In genomic region chr3:162492446-162493081, GRCh38 we compare ENCODE assay signal across 16 cellular contexts.
A peak's percentile ranks its signal among the peaks of the same experiment; 100 is the strongest.
DNase-seq lines count a peak whose midpoint lies in the region; FAIRE-seq and TF ChIP-seq lines count a peak whose summit lies in the region.
"Had no signal": no experiment of that assay in that cellular context is flagged by ENCODE, and none has a peak within 500 bp of the region (broad histone marks: within the 10 kb centered on the region; RNA-seq: fewer than 3 reads in every experiment).

No MANE protein-coding gene starts in this region.

- no peaks in the 10 kb centered on the region for H3K9me3 ChIP-seq in astrocyte (ENCODE audit: insufficient read depth, low read depth, low read length)
- H3K9me3 ChIP-seq: BLaER1, pancreas had no signal

- H3K27ac ChIP-seq in astrocyte (ENCODE audit: low read depth, low read length) = peak overlapping the region; percentile 74
- H3K27ac ChIP-seq: BLaER1, pancreas, SJSA1 had no signal

- H3K9me3 Mint-ChIP-seq in HFFc6 (no peaks in the 10 kb centered on the region), astrocyte (ENCODE audit: unreplicated experiment) (peaks cover 3% of the 10 kb centered on the region)

- peak overlapping the region; percentile 55 for H3K4me3 Mint-ChIP-seq in HFFc6
- H3K4me3 Mint-ChIP-seq in astrocyte (ENCODE audit: unreplicated experiment) = no peak overlapping the region
- H3K4me3 Mint-ChIP-seq: activated CD8-positive, alpha-beta T cell treated with anti-CD3 and anti-CD28 coated beads, Interleukin-2, amount 10 ng/mL, durations not matched to agents 7 days and 5 days had no signal

- no peaks in the 10 kb centered on the region for H3K36me3 ChIP-seq in astrocyte (ENCODE audit: insufficient read depth, low read length)
- H3K36me3 ChIP-seq: BLaER1, pancreas, SJSA1 had no signal

- TF ChIP-seq CTCF in AG04449 (IDR thresholded peaks at IDR 0.05; ENCODE audit: insufficient read depth, low read length, missing control alignments) = no peak
- no peak for TF ChIP-seq CTCF in HFFc6 (IDR thresholded peaks at IDR 0.05)
- TF ChIP-seq CTCF in astrocyte (IDR thresholded peaks at IDR 0.05; ENCODE audit: insufficient read depth, low read depth, low read length) = no peak

- FAIRE-seq in astrocyte (lab: Jason Lieb, UNC) = peak; percentile 83
- FAIRE-seq: endometrium, pancreas had no signal

- H3K4me1 Mint-ChIP-seq in HFFc6 (ENCODE audit: low read depth) = peaks cover 22% of the 10 kb centered on the region
- H3K4me1 Mint-ChIP-seq in astrocyte (ENCODE audit: low read depth, unreplicated experiment) = peaks cover 13% of the 10 kb centered on the region

- no peak for TF ChIP-seq POLR2A in erythroblast (IDR thresholded peaks at IDR 0.05; ENCODE audit: low read length)

- no peak overlapping the region for H2AFZ ChIP-seq in astrocyte (ENCODE audit: low read depth, low read length)

- peak overlapping the region; percentile 71 for H3K4me2 ChIP-seq in astrocyte (ENCODE audit: low read length)
- H3K4me2 ChIP-seq: BLaER1 had no signal

- CTCF ChIA-PET in AG04449 (lab: Yijun Ruan, JAX) = interaction anchor here (0.5 kb wide), 1 partner anchor 356 kb away, joined by 3 read pairs; no protein-coding TSS in a partner anchor

- H3K4me1 ChIP-seq in astrocyte (ENCODE audit: insufficient read depth, low read length) = peaks cover 12% of the 10 kb centered on the region
- H3K4me1 ChIP-seq: BLaER1, pancreas, SJSA1 had no signal

- H3K79me2 ChIP-seq in astrocyte (ENCODE audit: insufficient read depth, low read length) = no peaks in the 10 kb centered on the region

- H3K36me3 Mint-ChIP-seq in HFFc6 (ENCODE audit: low read depth) (0 out of 2 replicates have a peak, but pooled peaks cover 5% of the 10 kb centered on the region), astrocyte (ENCODE audit: low read depth, unreplicated experiment) (no peaks in the 10 kb centered on the region)

- no peaks in the 10 kb centered on the region for H3K27me3 ChIP-seq in astrocyte (ENCODE audit: insufficient read depth, low read length)
- H3K27me3 ChIP-seq: BLaER1, pancreas, SJSA1 had no signal

- H3K4me3 ChIP-seq in AG04449 (ENCODE audit: low read depth, low read length) (no peak overlapping the region), astrocyte (ENCODE audit: insufficient read depth, low read depth, low read length) (no peak overlapping the region)
- H3K4me3 ChIP-seq: BLaER1, pancreas, SJSA1 had no signal

- DNase-seq in AG04449 (ENCODE audit: low read depth, low spot score) (peak; percentile 69), HFFc6 (peak; percentile 78), astrocyte (ENCODE audit: low read depth) (peak; percentile 83), hepatic stellate cell (ENCODE audit: low spot score) (peak; percentile 14), erythroblast (lab: John Stamatoyannopoulos, UW) (no peak), pons (ENCODE audit: low spot score) (no peak), NCI-H1417 (lab: John Stamatoyannopoulos, UW) (no peak)
- no peak for DNase-seq in activated T-cell treated with anti-CD3 and anti-CD28 coated beads, Interleukin-2, amount 50 U/mL, for 1 hour
- DNase-seq: activated CD8-positive, alpha-beta T cell treated with anti-CD3 and anti-CD28 coated beads, Interleukin-2, amount 10 ng/mL, durations not matched to agents 7 days and 5 days; Karpas-422; mesendoderm; pancreas; stimulated activated CD4-positive, alpha-beta T cell treated with anti-CD3 and anti-CD28 coated beads, Interleukin-15, amount 100 ng/mL, for 24 hours had no signal

- peak overlapping the region; percentile 35 for H3K9ac ChIP-seq in astrocyte (ENCODE audit: low read length)
- H3K9ac ChIP-seq: BLaER1 had no signal

- H3K27ac Mint-ChIP-seq in HFFc6 = peak overlapping the region; percentile 76
- peak overlapping the region; percentile 58 for H3K27ac Mint-ChIP-seq in astrocyte (ENCODE audit: unreplicated experiment)
- H3K27ac Mint-ChIP-seq: activated CD8-positive, alpha-beta T cell treated with anti-CD3 and anti-CD28 coated beads, Interleukin-2, amount 10 ng/mL, durations not matched to agents 7 days and 5 days had no signal

- no peaks in the 10 kb centered on the region for H4K20me1 ChIP-seq in astrocyte (ENCODE audit: insufficient read depth, low read length)
- H4K20me1 ChIP-seq: BLaER1 had no signal

- POLR2A ChIA-PET in AG04449 (lab: Yijun Ruan, JAX) = interaction anchor here (0.7 kb wide), 1 partner anchor 198 kb away, joined by 3 read pairs; no protein-coding TSS in a partner anchor

- H3K27me3 Mint-ChIP-seq in HFFc6 (ENCODE audit: insufficient read depth) (no peaks in the 10 kb centered on the region), astrocyte (ENCODE audit: low read depth, unreplicated experiment) (no peaks in the 10 kb centered on the region)

Comparison
In these comparisons a context has a peak if more than half of its experiments do, and no peak if none do; other contexts are left out.
1. DNase-seq: peak in AG04449 (single experiment), HFFc6 (single experiment), astrocyte (single experiment) and hepatic stellate cell (single experiment); none in erythroblast (0 of 2), activated T-cell treated with anti-CD3 and anti-CD28 coated beads, Interleukin-2, amount 50 U/mL, for 1 hour (single experiment), pons (single experiment) and NCI-H1417 (0 of 3).